In the genomic region with DNA sequence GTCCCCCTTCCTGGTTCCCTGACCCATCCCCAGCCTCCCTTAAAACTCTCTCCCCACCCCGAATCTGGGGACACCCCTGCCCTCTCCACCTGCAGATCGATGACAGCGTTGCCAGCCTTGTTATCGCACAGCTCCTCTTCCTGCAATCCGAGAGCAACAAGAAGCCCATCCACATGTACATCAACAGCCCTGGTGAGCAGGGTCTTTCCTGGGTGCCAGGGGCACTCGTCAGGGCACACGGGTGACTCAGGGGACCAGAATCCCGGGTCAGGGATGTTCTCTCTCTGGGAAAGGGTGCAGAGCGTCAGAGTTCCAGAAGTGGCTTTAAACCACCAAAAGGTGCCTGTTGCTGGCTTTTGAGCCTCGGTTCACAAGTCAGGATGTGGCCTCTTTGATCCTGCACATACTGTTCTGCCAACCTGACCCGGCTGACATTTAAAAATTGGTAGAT, we compare ENCODE assay signal across 8 cellular contexts. TPM values are rescaled to one million over a fixed set of nuclear protein-coding genes. Genes with fewer than 3 reads are reported as not detected.
A peak's percentile ranks its signal among the peaks of the same experiment; 100 is the strongest.
DNase-seq lines count a peak whose midpoint lies in the region; ATAC-seq and TF ChIP-seq lines count a peak whose summit lies in the region.

No MANE protein-coding gene starts in this region.

- H3K4me1 Mint-ChIP-seq in CD8-positive, alpha-beta T cell (ENCODE audit: low read depth): peaks cover 25% of the 10 kb centered on the region
- peaks cover 8% of the 10 kb centered on the region for H3K4me1 Mint-ChIP-seq in chondrocyte (ENCODE audit: low read depth)
- peaks cover 10 to 37% (median 22%) of the 10 kb centered on the region in 7 donors for H3K4me1 Mint-ChIP-seq in naive thymus-derived CD4-positive, alpha-beta T cell

- POLR2A ChIA-PET in CD8-positive, alpha-beta T cell (lab: Charles Lee): interaction anchor here (3.4 kb wide), 1 partner anchor 10 kb away, joined by 27 read pairs; the partner anchor contains the start of gene ALKBH7
- POLR2A ChIA-PET in naive thymus-derived CD4-positive, alpha-beta T cell (lab: Charles Lee): interaction anchor here (0.6 to 5.5 kb wide), 3 partner anchors 11 to 1509 kb away, joined by 3 to 85 read pairs (median 11); partner anchors contain the start of genes ALKBH7, GTF2F1 and PSPN

- H3K27me3 Mint-ChIP-seq in CD8-positive, alpha-beta T cell (ENCODE audit: low read depth): no peaks in the 10 kb centered on the region
- H3K27me3 Mint-ChIP-seq in chondrocyte (ENCODE audit: low read depth): no peaks in the 10 kb centered on the region
- H3K27me3 Mint-ChIP-seq in naive thymus-derived CD4-positive, alpha-beta T cell: no peaks in the 10 kb centered on the region

- peak; percentile 37 for ATAC-seq in CD8-positive, alpha-beta T cell
- ATAC-seq in naive thymus-derived CD4-positive, alpha-beta T cell: peak; percentile 44

- H3K4me3 ChIP-seq in CD8-positive, alpha-beta T cell (ENCODE audit: low read depth, low read length): peak overlapping the region; percentile 78
- H3K4me3 ChIP-seq in Peyer's patch: peak overlapping the region; percentile 52 to 100 (median 92)
- H3K4me3 ChIP-seq in naive thymus-derived CD4-positive, alpha-beta T cell (ENCODE audit: low read length): peak overlapping the region; percentile 76

- H3K36me3 Mint-ChIP-seq in CD8-positive, alpha-beta T cell: peaks cover 39% of the 10 kb centered on the region
- peaks cover 8% of the 10 kb centered on the region for H3K36me3 Mint-ChIP-seq in chondrocyte (ENCODE audit: low read depth)
- H3K36me3 Mint-ChIP-seq in naive thymus-derived CD4-positive, alpha-beta T cell: peaks cover 0 to 29% (median 9%) of the 10 kb centered on the region in 5 donors

- peak overlapping the region; percentile 72 for H3K27ac ChIP-seq in CD8-positive, alpha-beta T cell (ENCODE audit: low read depth, low read length)
- peak overlapping the region; percentile 75 to 92 (median 88) for H3K27ac ChIP-seq in Peyer's patch
- H3K27ac ChIP-seq in naive thymus-derived CD4-positive, alpha-beta T cell (ENCODE audit: low read depth, low read length): peak overlapping the region; percentile 82

- peak in 6 of 7 experiments; percentile 17 to 70 (median 43) for DNase-seq in CD8-positive, alpha-beta T cell
- DNase-seq in Peyer's patch (peak in 2 of 3 donors; percentile 41 to 61), chondrocyte (ENCODE audit: low spot score) (no peak), DMS153 treated with DMSO at 0.1 percent for 48 hours (lab: John Stamatoyannopoulos, UW; ENCODE audit: unreplicated experiment) (no peak), KG1 (lab: John Stamatoyannopoulos, UW) (no peak), DMS153 (lab: John Stamatoyannopoulos, UW) (no peak), GM19238 (ENCODE audit: insufficient read length, low spot score) (no peak)
- DNase-seq in naive thymus-derived CD4-positive, alpha-beta T cell: peak in 8 of 9 donors; percentile 39 to 78 (median 69)

- H3K27me3 ChIP-seq in CD8-positive, alpha-beta T cell (ENCODE audit: insufficient read depth, low read length): no peaks in the 10 kb centered on the region
- no peaks in the 10 kb centered on the region for H3K27me3 ChIP-seq in Peyer's patch
- no peaks in the 10 kb centered on the region for H3K27me3 ChIP-seq in naive thymus-derived CD4-positive, alpha-beta T cell (ENCODE audit: control insufficient read depth in 2 of 2, insufficient read depth in 2 of 2, low read length in 2 of 2)

- CTCF ChIA-PET in CD8-positive, alpha-beta T cell (lab: Charles Lee): interaction anchor here (1.2 to 2.6 kb wide), 2 partner anchors 10 to 33 kb away, joined by 3 to 7 read pairs; no protein-coding TSS in a partner anchor
- CTCF ChIA-PET in naive thymus-derived CD4-positive, alpha-beta T cell (lab: Charles Lee): interaction anchor here (1.9 kb wide), 1 partner anchor 10 kb away, joined by 9 read pairs; the partner anchor contains the start of gene ALKBH7

- H3K36me3 ChIP-seq in CD8-positive, alpha-beta T cell (ENCODE audit: insufficient read depth, low read length): peaks cover 28% of the 10 kb centered on the region
- peaks cover 0 to 35% (median 0%) of the 10 kb centered on the region in 3 donors for H3K36me3 ChIP-seq in Peyer's patch
- H3K36me3 ChIP-seq in naive thymus-derived CD4-positive, alpha-beta T cell (ENCODE audit: control insufficient read depth in 2 of 3, insufficient read depth in 3 of 3, low read length in 3 of 3): peaks cover 14 to 57% (median 16%) of the 10 kb centered on the region in 3 experiments

- peak overlapping the region; percentile 94 for H3K27ac Mint-ChIP-seq in CD8-positive, alpha-beta T cell
- peak overlapping the region; percentile 92 for H3K27ac Mint-ChIP-seq in chondrocyte (ENCODE audit: unreplicated experiment)
- peak overlapping the region; percentile 87 to 98 (median 96) for H3K27ac Mint-ChIP-seq in naive thymus-derived CD4-positive, alpha-beta T cell

- no peaks in the 10 kb centered on the region for H3K9me3 Mint-ChIP-seq in CD8-positive, alpha-beta T cell
- no peaks in the 10 kb centered on the region for H3K9me3 Mint-ChIP-seq in chondrocyte (ENCODE audit: low read depth)
- H3K9me3 Mint-ChIP-seq in naive thymus-derived CD4-positive, alpha-beta T cell: no peaks in the 10 kb centered on the region

- TF ChIP-seq CTCF in CD8-positive, alpha-beta T cell (IDR thresholded peaks at IDR 0.05): no peak
- no peak for TF ChIP-seq CTCF in Peyer's patch (IDR thresholded peaks at IDR 0.05)
- no peak for TF ChIP-seq CTCF in chondrocyte (IDR thresholded peaks at IDR 0.05)

- H3K4me1 ChIP-seq in CD8-positive, alpha-beta T cell (ENCODE audit: insufficient read depth, low read length): peaks cover 21% of the 10 kb centered on the region
- peaks cover 0 to 13% (median 4%) of the 10 kb centered on the region in 4 donors for H3K4me1 ChIP-seq in Peyer's patch
- peaks cover 10 to 13% of the 10 kb centered on the region in 2 donors for H3K4me1 ChIP-seq in naive thymus-derived CD4-positive, alpha-beta T cell (ENCODE audit: control insufficient read depth in 2 of 2, insufficient read depth in 2 of 2, low read length in 2 of 2)

- intact Hi-C loops in CD8-positive, alpha-beta T cell (cut with DNase I, micrococcal nuclease): loop anchor here (1.0 to 5.0 kb wide), 3 partner anchors 98 to 1170 kb away; no protein-coding TSS in a partner anchor
- intact Hi-C loops in naive thymus-derived CD4-positive, alpha-beta T cell (cut with micrococcal nuclease): loop anchor here in 1 of 2 donors (1.0 to 5.0 kb wide), 6 partner anchors 142 to 1172 kb away; partner anchors contain the start of genes PNPLA6, SAFB and SAFB2

- TF ChIP-seq POLR2A in Peyer's patch (IDR thresholded peaks at IDR 0.05): no peak

- H3K9me3 ChIP-seq in CD8-positive, alpha-beta T cell (ENCODE audit: low read length): no peaks in the 10 kb centered on the region
- H3K9me3 ChIP-seq in Peyer's patch: no peaks in the 10 kb centered on the region
- H3K9me3 ChIP-seq in naive thymus-derived CD4-positive, alpha-beta T cell (ENCODE audit: control insufficient read depth in 2 of 3, low read length in 3 of 3): no peaks in the 10 kb centered on the region

- peak overlapping the region; percentile 93 for H3K4me3 Mint-ChIP-seq in CD8-positive, alpha-beta T cell
- peak overlapping the region; percentile 88 for H3K4me3 Mint-ChIP-seq in chondrocyte (ENCODE audit: unreplicated experiment)
- peak overlapping the region; percentile 83 to 100 (median 97) for H3K4me3 Mint-ChIP-seq in naive thymus-derived CD4-positive, alpha-beta T cell

RNA-seq across cellular contexts. Expression of gene CLPP, which starts 1.0 kb away (rescaled TPM):
- 10 to 100 TPM; 58.9 to 60.8 TPM for total RNA-seq in CD8-positive, alpha-beta T cell
- total RNA-seq in Peyer's patch: 10 to 100 TPM; 62.9 to 79.9 (median 69.8) TPM
- total RNA-seq in chondrocyte: 66.5 to 74.6 TPM (median 68.3 TPM) in 3 replicates
- total RNA-seq in naive thymus-derived CD4-positive, alpha-beta T cell: 100 to 1,000 TPM in 1 of 5 experiments, 10 to 100 TPM in 4; 53.2 to 129 (median 75.9) TPM
- 100 to 1,000 TPM; 156 to 196 TPM for polyA plus RNA-seq in naive thymus-derived CD4-positive, alpha-beta T cell

RNA-seq across cellular contexts. Expression of gene ALKBH7, which starts 10.2 kb away (rescaled TPM):
- 10 to 100 TPM; 63.6 to 66.2 TPM for total RNA-seq in CD8-positive, alpha-beta T cell
- total RNA-seq in Peyer's patch (100 to 1,000 TPM in 2 of 4 donors, 10 to 100 TPM in 2; 51.2 to 121 (median 108) TPM), chondrocyte (46.0 to 74.3 TPM (median 71.7 TPM) in 3 replicates)
- total RNA-seq in naive thymus-derived CD4-positive, alpha-beta T cell: 10 to 100 TPM; 33.6 to 90.1 (median 72.9) TPM
- polyA plus RNA-seq in naive thymus-derived CD4-positive, alpha-beta T cell: 100 to 1,000 TPM; 129 to 142 TPM

RNA-seq across cellular contexts. Expression of gene PSPN, which starts 13.4 kb away (rescaled TPM):
- total RNA-seq in CD8-positive, alpha-beta T cell: under 1 TPM; 0.76 to 0.92 TPM
- total RNA-seq in Peyer's patch (1 to 10 TPM in 3 of 4 donors, under 1 TPM in 1; 0.83 to 5.2 (median 2.2) TPM), chondrocyte (2.8 to 3.4 TPM (median 3.1 TPM) in 3 replicates)
- 1 to 10 TPM; 1.8 to 4.0 (median 2.8) TPM for total RNA-seq in naive thymus-derived CD4-positive, alpha-beta T cell
- under 1 TPM; 0.60 to 0.91 TPM for polyA plus RNA-seq in naive thymus-derived CD4-positive, alpha-beta T cell

RNA-seq across cellular contexts. Expression of gene ACER1, which starts 29.0 kb away (rescaled TPM):
- 1 to 10 TPM; 1.7 to 2.6 TPM for total RNA-seq in CD8-positive, alpha-beta T cell
- total RNA-seq in Peyer's patch (under 1 TPM in 1 of 4 donors, not detected in 3; 0.67 TPM), chondrocyte (not detected in 3 replicates)
- 1 to 10 TPM in 2 of 5 experiments, under 1 TPM in 3; 0.65 to 2.9 (median 0.87) TPM for total RNA-seq in naive thymus-derived CD4-positive, alpha-beta T cell
- 1 to 10 TPM; 1.1 to 3.9 TPM for polyA plus RNA-seq in naive thymus-derived CD4-positive, alpha-beta T cell

RNA-seq across cellular contexts. Expression of gene GTF2F1, which starts 30.6 kb away (rescaled TPM):
- 10 to 100 TPM; 65.2 to 67.9 TPM for total RNA-seq in CD8-positive, alpha-beta T cell
- total RNA-seq in Peyer's patch (10 to 100 TPM; 36.3 to 97.4 (median 54.0) TPM), chondrocyte (58.8 to 64.0 TPM (median 60.4 TPM) in 3 replicates)
- 10 to 100 TPM; 51.5 to 71.6 (median 61.3) TPM for total RNA-seq in naive thymus-derived CD4-positive, alpha-beta T cell
- polyA plus RNA-seq in naive thymus-derived CD4-positive, alpha-beta T cell: 10 to 100 TPM; 17.9 to 33.3 TPM

Comparison
In these comparisons a context has a peak if more than half of its experiments do, and no peak if none do; other contexts are left out.
1. DNase-seq: peak in CD8-positive, alpha-beta T cell (6 of 7), Peyer's patch (2 of 3) and naive thymus-derived CD4-positive, alpha-beta T cell (8 of 9); none in chondrocyte (single experiment), DMS153 treated with DMSO at 0.1 percent for 48 hours (single experiment), KG1 (single experiment), DMS153 (single experiment) and GM19238 (single experiment).
2. Peak in every context shown above with its lines, with median percentiles within 50 percentile points of each other: H3K27ac ChIP-seq, H3K4me3 ChIP-seq, H3K27ac Mint-ChIP-seq and H3K4me3 Mint-ChIP-seq.